ENCODE assay signal across 8 cellular contexts in the genomic region with DNA sequence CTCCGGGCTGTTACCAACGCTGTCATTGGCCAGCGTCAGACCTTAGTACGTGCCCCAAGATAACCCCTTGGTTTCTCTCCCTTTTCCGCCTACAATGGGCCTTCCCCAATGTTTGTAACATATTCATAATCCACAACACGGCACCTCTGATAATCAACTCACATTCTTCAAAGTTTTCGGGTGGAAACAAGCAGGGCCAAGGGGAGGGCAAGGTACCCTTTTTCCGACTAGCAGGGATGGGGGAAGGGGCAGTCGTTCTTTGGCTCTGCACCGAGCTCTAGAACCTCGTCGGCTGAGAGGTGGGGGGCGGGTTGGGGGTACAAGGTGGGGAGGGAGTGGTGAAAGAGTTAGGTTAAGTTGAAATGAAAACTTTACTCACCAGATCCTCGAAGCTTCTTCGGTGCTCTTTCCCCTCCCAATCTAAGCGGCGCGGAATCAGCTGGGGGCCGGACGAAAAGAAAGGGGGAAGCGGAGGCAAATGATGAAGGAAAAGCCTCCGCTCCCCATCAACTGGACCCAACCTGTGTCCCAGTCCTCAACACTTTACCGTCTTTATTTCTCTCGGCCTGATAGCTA. TPM values are rescaled to one million over a fixed set of nuclear protein-coding genes. Genes with fewer than 3 reads are reported as not detected.
DNase-seq lines count a peak whose midpoint lies in the region; ATAC-seq lines count a peak whose summit lies in the region.

No MANE protein-coding gene starts in this region.

- intact Hi-C loops in left colon (cut with DNase I, micrococcal nuclease) = no loop called here

- DNase-seq in AG08395 (ENCODE audit: low spot score) (peak; percentile 89), NCI-H345 treated with DMSO at 0.1 percent for 48 hours (lab: John Stamatoyannopoulos, UW; ENCODE audit: unreplicated experiment) (peak; percentile 66), left colon (peak; percentile 71 to 77)
- peak; percentile 64 to 74 for DNase-seq in activated CD4-positive, alpha-beta T cell treated with anti-CD3 and anti-CD28 coated beads for 4 hours
- peak; percentile 59 for DNase-seq in stimulated activated CD4-positive, alpha-beta T cell treated with anti-CD3 and anti-CD28 coated beads, Interleukin-2, amount 100 ng/mL, for 4 hours (ENCODE audit: low read depth)

- ATAC-seq in GM18873 (IDR thresholded peaks at IDR 0.05; ENCODE audit: low FRiP score, unreplicated experiment) (peak; percentile 56), HG03135 (IDR thresholded peaks at IDR 0.05; ENCODE audit: unreplicated experiment) (peak; percentile 57), left colon (peak; percentile 69)

- peak overlapping the region; percentile 77 for H3K27ac ChIP-seq in cingulate gyrus (ENCODE audit: low read depth, low read length)

RNA-seq across cellular contexts. Expression of gene BRWD3, which starts 1.4 kb away (rescaled TPM):
- total RNA-seq in left colon = 10 to 100 TPM; 23.4 to 28.9 TPM

Comparison
In these comparisons a context has a peak if more than half of its experiments do, and no peak if none do; other contexts are left out.
1. Peak in every context shown above with its lines: DNase-seq, ATAC-seq and H3K27ac ChIP-seq.